Comparison of ENCODE assay signal across 11 cellular contexts in genomic region chr3:115624029-115624645, GRCh38. TPM values are rescaled to one million over a fixed set of nuclear protein-coding genes. Genes with fewer than 3 reads are reported as not detected.
DNase-seq lines count a peak whose midpoint lies in the region; ATAC-seq and TF ChIP-seq lines count a peak whose summit lies in the region.
"Had no signal": no experiment of that assay in that cellular context is flagged by ENCODE, and none has a peak within 500 bp of the region (broad histone marks: within the 10 kb centered on the region; RNA-seq: fewer than 3 reads in every experiment).

No MANE protein-coding gene starts in this region.

- H3K27ac ChIP-seq in neural progenitor cell (no peak overlapping the region), Karpas-422 (ENCODE audit: low read length) (no peak overlapping the region)

- H4K20me1 ChIP-seq in neural progenitor cell (ENCODE audit: low read depth) = no peaks in the 10 kb centered on the region
- no peaks in the 10 kb centered on the region for H4K20me1 ChIP-seq in Karpas-422 (ENCODE audit: insufficient read depth, low read depth, low read length)

- no peaks in the 10 kb centered on the region for H3K36me3 ChIP-seq in endocrine pancreas (ENCODE audit: control insufficient read depth, insufficient read depth, low read length)
- H3K36me3 ChIP-seq in neural progenitor cell = no peaks in the 10 kb centered on the region
- H3K36me3 ChIP-seq in Karpas-422 (ENCODE audit: insufficient read depth, low read length) = no peaks in the 10 kb centered on the region

- H3K27me3 ChIP-seq in endocrine pancreas (ENCODE audit: control insufficient read depth, insufficient read depth, low read length) (no peaks in the 10 kb centered on the region), neural progenitor cell (peaks cover 20% of the 10 kb centered on the region), Karpas-422 (ENCODE audit: low read length) (no peaks in the 10 kb centered on the region)

- CTCF ChIA-PET in activated CD8-positive, alpha-beta T cell treated with anti-CD3 and anti-CD28 coated beads for 36 hours (lab: Charles Lee) = no interaction called here

- H2AFZ ChIP-seq in neural progenitor cell (replicated peaks) (peak overlapping the region; percentile 93), Karpas-422 (ENCODE audit: low read length) (no peak overlapping the region)

- no peaks in the 10 kb centered on the region for H3K9me2 ChIP-seq in Karpas-422 (replicated peaks; ENCODE audit: insufficient read depth, low read length)

- H3K9ac ChIP-seq in endocrine pancreas (ENCODE audit: control insufficient read depth, insufficient read depth, low read length) (no peak overlapping the region), neural progenitor cell (no peak overlapping the region), Karpas-422 (ENCODE audit: low read length) (no peak overlapping the region)

- H3K36me3 Mint-ChIP-seq in neural progenitor cell = no peaks in the 10 kb centered on the region
- H3K36me3 Mint-ChIP-seq in activated CD8-positive, alpha-beta T cell treated with anti-CD3 and anti-CD28 coated beads for 36 hours (ENCODE audit: low read depth) = no peaks in the 10 kb centered on the region
- H3K36me3 Mint-ChIP-seq: naive thymus-derived CD8-positive, alpha-beta T cell had no signal

- POLR2A ChIA-PET in activated CD8-positive, alpha-beta T cell treated with anti-CD3 and anti-CD28 coated beads for 36 hours (lab: Charles Lee) = no interaction called here

- peak overlapping the region; percentile 27 for H3K27ac Mint-ChIP-seq in neural progenitor cell
- H3K27ac Mint-ChIP-seq in activated CD8-positive, alpha-beta T cell treated with anti-CD3 and anti-CD28 coated beads for 36 hours = no peak overlapping the region
- H3K27ac Mint-ChIP-seq: naive thymus-derived CD8-positive, alpha-beta T cell had no signal

- H3K4me1 Mint-ChIP-seq in neural progenitor cell = peaks cover 16% of the 10 kb centered on the region
- peaks cover 8% of the 10 kb centered on the region for H3K4me1 Mint-ChIP-seq in activated CD8-positive, alpha-beta T cell treated with anti-CD3 and anti-CD28 coated beads for 36 hours (ENCODE audit: low read depth)

- H3K4me3 ChIP-seq in endocrine pancreas (ENCODE audit: control insufficient read depth, insufficient read depth, low read length) (peak overlapping the region; percentile 75), neural progenitor cell (peak overlapping the region; percentile 69), Karpas-422 (ENCODE audit: low read length) (no peak overlapping the region)

- no peaks in the 10 kb centered on the region for H3K9me3 Mint-ChIP-seq in neural progenitor cell
- no peaks in the 10 kb centered on the region for H3K9me3 Mint-ChIP-seq in activated CD8-positive, alpha-beta T cell treated with anti-CD3 and anti-CD28 coated beads for 36 hours
- H3K9me3 Mint-ChIP-seq: naive thymus-derived CD8-positive, alpha-beta T cell had no signal

- H3K4me3 Mint-ChIP-seq in neural progenitor cell = peak overlapping the region; percentile 84
- H3K4me3 Mint-ChIP-seq in activated CD8-positive, alpha-beta T cell treated with anti-CD3 and anti-CD28 coated beads for 36 hours = no peak overlapping the region

- no peaks in the 10 kb centered on the region for H3K27me3 Mint-ChIP-seq in neural progenitor cell (ENCODE audit: insufficient read depth, low read depth)
- peaks cover 39% of the 10 kb centered on the region for H3K27me3 Mint-ChIP-seq in activated CD8-positive, alpha-beta T cell treated with anti-CD3 and anti-CD28 coated beads for 36 hours

- H3K4me1 ChIP-seq in endocrine pancreas (ENCODE audit: control insufficient read depth, insufficient read depth, low read length) (no peaks in the 10 kb centered on the region), neural progenitor cell (peaks cover 40% of the 10 kb centered on the region), Karpas-422 (ENCODE audit: low read length) (no peaks in the 10 kb centered on the region)

- peak overlapping the region; percentile 96 for H3K4me2 ChIP-seq in neural progenitor cell
- H3K4me2 ChIP-seq in Karpas-422 (ENCODE audit: low read depth, low read length, poor library complexity, severe bottlenecking) = no peak overlapping the region

- ATAC-seq in HG02840 (IDR thresholded peaks at IDR 0.05; ENCODE audit: low FRiP score, unreplicated experiment) (no peak), GM18511 (IDR thresholded peaks at IDR 0.05; ENCODE audit: unreplicated experiment) (no peak)
- no peak for ATAC-seq in activated CD8-positive, alpha-beta T cell treated with anti-CD3 and anti-CD28 coated beads for 36 hours
- ATAC-seq: naive thymus-derived CD8-positive, alpha-beta T cell had no signal

- intact Hi-C loops in activated CD8-positive, alpha-beta T cell treated with anti-CD3 and anti-CD28 coated beads for 36 hours (cut with micrococcal nuclease) = no loop called here

- peaks cover 20% of the 10 kb centered on the region for H3F3A ChIP-seq in neural progenitor cell (ENCODE audit: low read depth)

- no peak for TF ChIP-seq CTCF in neural progenitor cell (IDR thresholded peaks at IDR 0.05)
- TF ChIP-seq CTCF in activated CD8-positive, alpha-beta T cell treated with anti-CD3 and anti-CD28 coated beads for 36 hours (IDR thresholded peaks at IDR 0.05) = no peak

- H3K79me2 ChIP-seq in neural progenitor cell (ENCODE audit: low read depth) = no peaks in the 10 kb centered on the region
- H3K79me2 ChIP-seq in Karpas-422 (ENCODE audit: low read length) = no peaks in the 10 kb centered on the region

- H3K9me3 ChIP-seq in endocrine pancreas (ENCODE audit: control insufficient read depth, low read length) (no peaks in the 10 kb centered on the region), neural progenitor cell (ENCODE audit: low read depth) (no peaks in the 10 kb centered on the region), Karpas-422 (ENCODE audit: low read length) (no peaks in the 10 kb centered on the region)

- peak; percentile 37 for DNase-seq in ELF-1 (ENCODE audit: low read depth, low spot score)
- DNase-seq in NCI-H2171 (lab: John Stamatoyannopoulos, UW) = peak; percentile 22
- DNase-seq in neural progenitor cell (ENCODE audit: low spot score) = peak; percentile 58
- no peak for DNase-seq in Karpas-422
- DNase-seq in activated CD8-positive, alpha-beta T cell treated with anti-CD3 and anti-CD28 coated beads for 36 hours = no peak
- DNase-seq: activated CD4-positive, alpha-beta T cell treated with anti-CD3 and anti-CD28 coated beads, Interleukin-2, amount 50 U/mL, for 1 hour had no signal

RNA-seq across cellular contexts. Expression of gene GAP43, which starts 0.8 kb away (rescaled TPM):
- 5.0 and 8.5 TPM in 2 replicates for total RNA-seq in neural progenitor cell (ENCODE audit: low replicate concordance)
- total RNA-seq in Karpas-422 (2014; rRNA removed; shearing (Covaris generic); ENCODE audit: low replicate concordance) = not detected in 2 replicates
- not detected for total RNA-seq in activated CD8-positive, alpha-beta T cell treated with anti-CD3 and anti-CD28 coated beads for 36 hours
- total RNA-seq: naive thymus-derived CD8-positive, alpha-beta T cell; SK-MEL-5 had no signal

Comparison
In these comparisons a context has a peak if more than half of its experiments do, and no peak if none do; other contexts are left out.
1. DNase-seq: peak in ELF-1 (single experiment), NCI-H2171 (single experiment) and neural progenitor cell (single experiment); none in Karpas-422 (single experiment) and activated CD8-positive, alpha-beta T cell treated with anti-CD3 and anti-CD28 coated beads for 36 hours (single experiment).